Comparison of ENCODE assay signal across 23 cellular contexts in the genomic region with DNA sequence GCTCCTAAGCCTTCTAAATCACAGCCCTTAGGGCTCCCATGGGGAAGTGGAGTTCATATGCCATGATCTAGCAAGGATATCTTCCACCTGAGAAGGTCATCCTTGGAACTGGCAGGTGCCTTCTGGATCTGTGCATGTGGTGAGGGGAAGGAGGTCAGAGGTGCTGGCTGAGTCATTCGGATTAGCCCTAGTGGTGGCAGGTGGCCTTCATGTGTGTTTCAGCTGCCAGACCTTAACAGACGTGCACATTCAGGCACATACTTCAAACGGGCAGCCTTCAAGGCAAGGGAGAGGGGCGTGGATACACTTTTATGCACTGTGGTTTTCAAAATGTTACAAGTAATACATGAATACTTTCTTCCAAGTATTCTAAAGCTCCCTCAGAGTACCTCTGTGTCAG. TPM values are rescaled to one million over a fixed set of nuclear protein-coding genes. Genes with fewer than 3 reads are reported as not detected.
DNase-seq lines count a peak whose midpoint lies in the region; ATAC-seq and TF ChIP-seq lines count a peak whose summit lies in the region.
"Had no signal": no experiment of that assay in that cellular context is flagged by ENCODE, and none has a peak within 500 bp of the region (broad histone marks: within the 10 kb centered on the region; RNA-seq: fewer than 3 reads in every experiment).

No MANE protein-coding gene starts in this region.

- no peaks in the 10 kb centered on the region for H3K9me3 ChIP-seq in DND-41 (ENCODE audit: insufficient read depth, low read length, severe bottlenecking)
- H3K9me3 ChIP-seq: HAP-1 had no signal

- H3K4me1 ChIP-seq in DND-41 (ENCODE audit: insufficient read depth, low read length) = no peaks in the 10 kb centered on the region
- H3K4me1 ChIP-seq: HAP-1 had no signal

- no peaks in the 10 kb centered on the region for H3K36me3 ChIP-seq in DND-41 (ENCODE audit: insufficient read depth, low read length)
- H3K36me3 ChIP-seq: HAP-1 had no signal

- H3K27ac Mint-ChIP-seq in WTC11 = no peak overlapping the region
- H3K27ac Mint-ChIP-seq: CD4-positive, alpha-beta T cell had no signal

- peaks cover 8% of the 10 kb centered on the region for H3K27me3 ChIP-seq in DND-41 (ENCODE audit: insufficient read depth, low read length, poor library complexity)

- H3K4me2 ChIP-seq in DND-41 (ENCODE audit: insufficient read depth, low read length) = no peak overlapping the region

- no peaks in the 10 kb centered on the region for H3K36me3 Mint-ChIP-seq in WTC11

- no peak overlapping the region for H3K27ac ChIP-seq in DND-41 (ENCODE audit: low read length)

- TF ChIP-seq CTCF in DND-41 (IDR thresholded peaks at IDR 0.05; ENCODE audit: borderline replicate concordance, extremely low read depth, low read length, poor library complexity, severe bottlenecking) (no peak), WTC11 (IDR thresholded peaks at IDR 0.05) (no peak)

- no peaks in the 10 kb centered on the region for H3K79me2 ChIP-seq in DND-41 (ENCODE audit: insufficient read depth, low read length)

- ATAC-seq in DND-41 (ENCODE audit: insufficient read depth, low read depth) (peak; percentile 57), WTC11 (no peak), GM19455 (IDR thresholded peaks at IDR 0.05; ENCODE audit: unreplicated experiment) (no peak)
- ATAC-seq: GM12878 had no signal

- peak; percentile 24 for DNase-seq in NCI-H146 (lab: John Stamatoyannopoulos, UW)
- DNase-seq in NCI-H146 treated with DMSO at 0.1 percent for 48 hours (lab: John Stamatoyannopoulos, UW; ENCODE audit: unreplicated experiment) = no peak
- peak; percentile 8 for DNase-seq in DND-41
- peak; percentile 79 for DNase-seq in NCI-H69 (lab: John Stamatoyannopoulos, UW)
- DNase-seq in dermis blood vessel endothelial cell = peak; percentile 29
- no peak for DNase-seq in WTC11 (ENCODE audit: low spot score)
- DNase-seq in NCI-H1694 (lab: John Stamatoyannopoulos, UW) = no peak
- DNase-seq: 8988T; CD4-positive, alpha-beta T cell; DMS79 treated with DMSO at 0.1 percent for 48 hours; KBM-7; NCI-H1105 treated with DMSO at 0.1 percent for 48 hours; NCI-H187 treated with DMSO at 0.1 percent for 48 hours; NCI-H2227 treated with DMSO at 0.1 percent for 48 hours; NCI-H510A treated with DMSO at 0.1 percent for 48 hours; NK-92 treated with Interleukin-12 subunit alpha and Interleukin-12 subunit beta, amount 100 ng/mL, for 24 hours; OCI-M1; SIG-M5 had no signal

- POLR2A ChIA-PET in WTC11 (lab: Charles Lee) = no interaction called here

- H3K4me3 ChIP-seq in DND-41 (ENCODE audit: low read depth in 1 of 2, low read length in 2 of 2) = no peak overlapping the region
- H3K4me3 ChIP-seq: GM12878, HAP-1 had no signal

- H2AFZ ChIP-seq in DND-41 (ENCODE audit: low read depth, low read length) = no peak overlapping the region

- H3K9ac ChIP-seq in DND-41 (ENCODE audit: low read depth, low read length) = no peak overlapping the region

- H4K20me1 ChIP-seq in DND-41 (ENCODE audit: insufficient read depth, low read length) = no peaks in the 10 kb centered on the region

- H3K27me3 Mint-ChIP-seq in WTC11 (ENCODE audit: low read depth) = no peaks in the 10 kb centered on the region

- no peaks in the 10 kb centered on the region for H3K9me3 Mint-ChIP-seq in WTC11
- H3K9me3 Mint-ChIP-seq: CD4-positive, alpha-beta T cell had no signal

- H3K4me1 Mint-ChIP-seq in WTC11 = peaks cover 6% of the 10 kb centered on the region

- H3K4me3 Mint-ChIP-seq in WTC11 = no peak overlapping the region
- H3K4me3 Mint-ChIP-seq: CD4-positive, alpha-beta T cell had no signal

- CTCF ChIA-PET in WTC11 (lab: Charles Lee) = no interaction called here

TF ChIP-seq in WTC11, 78 proteins besides CTCF, POLR2A, EP300 and RAD21 (continues in another document):
- TF ChIP-seq ELF4 (CRISPR knock-in tag; IDR thresholded peaks at IDR 0.05; ENCODE audit: low read depth) (no peak), CREB1 (CRISPR knock-in tag; IDR thresholded peaks at IDR 0.05) (no peak), RORB (CRISPR knock-in tag; IDR thresholded peaks at IDR 0.05) (no peak), NFATC4 (CRISPR knock-in tag; IDR thresholded peaks at IDR 0.05) (no peak), ETV6 (CRISPR knock-in tag; IDR thresholded peaks at IDR 0.05) (no peak)
- TF ChIP-seq, protein P1, sequence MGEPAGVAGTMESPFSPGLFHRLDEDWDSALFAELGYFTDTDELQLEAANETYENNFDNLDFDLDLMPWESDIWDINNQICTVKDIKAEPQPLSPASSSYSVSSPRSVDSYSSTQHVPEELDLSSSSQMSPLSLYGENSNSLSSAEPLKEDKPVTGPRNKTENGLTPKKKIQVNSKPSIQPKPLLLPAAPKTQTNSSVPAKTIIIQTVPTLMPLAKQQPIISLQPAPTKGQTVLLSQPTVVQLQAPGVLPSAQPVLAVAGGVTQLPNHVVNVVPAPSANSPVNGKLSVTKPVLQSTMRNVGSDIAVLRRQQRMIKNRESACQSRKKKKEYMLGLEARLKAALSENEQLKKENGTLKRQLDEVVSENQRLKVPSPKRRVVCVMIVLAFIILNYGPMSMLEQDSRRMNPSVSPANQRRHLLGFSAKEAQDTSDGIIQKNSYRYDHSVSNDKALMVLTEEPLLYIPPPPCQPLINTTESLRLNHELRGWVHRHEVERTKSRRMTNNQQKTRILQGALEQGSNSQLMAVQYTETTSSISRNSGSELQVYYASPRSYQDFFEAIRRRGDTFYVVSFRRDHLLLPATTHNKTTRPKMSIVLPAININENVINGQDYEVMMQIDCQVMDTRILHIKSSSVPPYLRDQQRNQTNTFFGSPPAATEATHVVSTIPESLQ (CRISPR knock-in tag; IDR thresholded peaks at IDR 0.05) = no peak
- TF ChIP-seq, protein P2, sequence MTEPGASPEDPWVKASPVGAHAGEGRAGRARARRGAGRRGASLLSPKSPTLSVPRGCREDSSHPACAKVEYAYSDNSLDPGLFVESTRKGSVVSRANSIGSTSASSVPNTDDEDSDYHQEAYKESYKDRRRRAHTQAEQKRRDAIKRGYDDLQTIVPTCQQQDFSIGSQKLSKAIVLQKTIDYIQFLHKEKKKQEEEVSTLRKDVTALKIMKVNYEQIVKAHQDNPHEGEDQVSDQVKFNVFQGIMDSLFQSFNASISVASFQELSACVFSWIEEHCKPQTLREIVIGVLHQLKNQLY (CRISPR knock-in tag; IDR thresholded peaks at IDR 0.05) = no peak
- TF ChIP-seq, protein P3, sequence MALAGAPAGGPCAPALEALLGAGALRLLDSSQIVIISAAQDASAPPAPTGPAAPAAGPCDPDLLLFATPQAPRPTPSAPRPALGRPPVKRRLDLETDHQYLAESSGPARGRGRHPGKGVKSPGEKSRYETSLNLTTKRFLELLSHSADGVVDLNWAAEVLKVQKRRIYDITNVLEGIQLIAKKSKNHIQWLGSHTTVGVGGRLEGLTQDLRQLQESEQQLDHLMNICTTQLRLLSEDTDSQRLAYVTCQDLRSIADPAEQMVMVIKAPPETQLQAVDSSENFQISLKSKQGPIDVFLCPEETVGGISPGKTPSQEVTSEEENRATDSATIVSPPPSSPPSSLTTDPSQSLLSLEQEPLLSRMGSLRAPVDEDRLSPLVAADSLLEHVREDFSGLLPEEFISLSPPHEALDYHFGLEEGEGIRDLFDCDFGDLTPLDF (CRISPR knock-in tag; IDR thresholded peaks at IDR 0.05) = no peak
- TF ChIP-seq, protein P4, sequence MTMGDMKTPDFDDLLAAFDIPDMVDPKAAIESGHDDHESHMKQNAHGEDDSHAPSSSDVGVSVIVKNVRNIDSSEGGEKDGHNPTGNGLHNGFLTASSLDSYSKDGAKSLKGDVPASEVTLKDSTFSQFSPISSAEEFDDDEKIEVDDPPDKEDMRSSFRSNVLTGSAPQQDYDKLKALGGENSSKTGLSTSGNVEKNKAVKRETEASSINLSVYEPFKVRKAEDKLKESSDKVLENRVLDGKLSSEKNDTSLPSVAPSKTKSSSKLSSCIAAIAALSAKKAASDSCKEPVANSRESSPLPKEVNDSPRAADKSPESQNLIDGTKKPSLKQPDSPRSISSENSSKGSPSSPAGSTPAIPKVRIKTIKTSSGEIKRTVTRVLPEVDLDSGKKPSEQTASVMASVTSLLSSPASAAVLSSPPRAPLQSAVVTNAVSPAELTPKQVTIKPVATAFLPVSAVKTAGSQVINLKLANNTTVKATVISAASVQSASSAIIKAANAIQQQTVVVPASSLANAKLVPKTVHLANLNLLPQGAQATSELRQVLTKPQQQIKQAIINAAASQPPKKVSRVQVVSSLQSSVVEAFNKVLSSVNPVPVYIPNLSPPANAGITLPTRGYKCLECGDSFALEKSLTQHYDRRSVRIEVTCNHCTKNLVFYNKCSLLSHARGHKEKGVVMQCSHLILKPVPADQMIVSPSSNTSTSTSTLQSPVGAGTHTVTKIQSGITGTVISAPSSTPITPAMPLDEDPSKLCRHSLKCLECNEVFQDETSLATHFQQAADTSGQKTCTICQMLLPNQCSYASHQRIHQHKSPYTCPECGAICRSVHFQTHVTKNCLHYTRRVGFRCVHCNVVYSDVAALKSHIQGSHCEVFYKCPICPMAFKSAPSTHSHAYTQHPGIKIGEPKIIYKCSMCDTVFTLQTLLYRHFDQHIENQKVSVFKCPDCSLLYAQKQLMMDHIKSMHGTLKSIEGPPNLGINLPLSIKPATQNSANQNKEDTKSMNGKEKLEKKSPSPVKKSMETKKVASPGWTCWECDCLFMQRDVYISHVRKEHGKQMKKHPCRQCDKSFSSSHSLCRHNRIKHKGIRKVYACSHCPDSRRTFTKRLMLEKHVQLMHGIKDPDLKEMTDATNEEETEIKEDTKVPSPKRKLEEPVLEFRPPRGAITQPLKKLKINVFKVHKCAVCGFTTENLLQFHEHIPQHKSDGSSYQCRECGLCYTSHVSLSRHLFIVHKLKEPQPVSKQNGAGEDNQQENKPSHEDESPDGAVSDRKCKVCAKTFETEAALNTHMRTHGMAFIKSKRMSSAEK (CRISPR knock-in tag; IDR thresholded peaks at IDR 0.05; ENCODE audit: borderline replicate concordance) = no peak
- TF ChIP-seq, protein P5, sequence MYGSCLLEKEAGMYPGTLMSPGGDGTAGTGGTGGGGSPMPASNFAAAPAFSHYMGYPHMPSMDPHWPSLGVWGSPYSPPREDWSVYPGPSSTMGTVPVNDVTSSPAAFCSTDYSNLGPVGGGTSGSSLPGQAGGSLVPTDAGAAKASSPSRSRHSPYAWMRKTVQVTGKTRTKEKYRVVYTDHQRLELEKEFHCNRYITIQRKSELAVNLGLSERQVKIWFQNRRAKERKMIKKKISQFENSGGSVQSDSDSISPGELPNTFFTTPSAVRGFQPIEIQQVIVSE (CRISPR knock-in tag; IDR thresholded peaks at IDR 0.05; ENCODE audit: borderline replicate concordance) = no peak

RNA-seq across cellular contexts. Expression of a gene that starts 51.2 kb away (rescaled TPM):
- 234 TPM in 2 replicates for total RNA-seq in dermis blood vessel endothelial cell
- total RNA-seq in WTC11 (2021) = 1.0 to 1.2 TPM (median 1.1 TPM) in 3 replicates
- total RNA-seq: CD4-positive, alpha-beta T cell; RPMI7951; T-helper 1 cell treated with Interleukin-12 subunit alpha and Interleukin-12 subunit beta and Interleukin-4 antibody, amounts not matched to agents 30 ng/mL and 1 ng/mL, for 36 hours had no signal

Comparison
In these comparisons a context has a peak if more than half of its experiments do, and no peak if none do; other contexts are left out.
1. DNase-seq: peak in NCI-H146 (single experiment), DND-41 (single experiment), NCI-H69 (single experiment) and dermis blood vessel endothelial cell (single experiment); none in NCI-H146 treated with DMSO at 0.1 percent for 48 hours (single experiment), WTC11 (single experiment) and NCI-H1694 (single experiment).
2. RNA of a gene that starts 51.2 kb away (total RNA-seq): 234 TPM in dermis blood vessel endothelial cell; 1.0 to 1.2 TPM in WTC11; every median in the first group is over 100 times any median in the second.